Comparison of ENCODE assay signal across 14 cellular contexts in genomic region chrX:97119474-97120109, GRCh38.
"Had no signal": no experiment of that assay in that cellular context is flagged by ENCODE, and none has a peak within 500 bp of the region (broad histone marks: within the 10 kb centered on the region; RNA-seq: fewer than 3 reads in every experiment).

No MANE protein-coding gene starts in this region.

- H3K27me3 ChIP-seq: spleen had no signal

- H3K9me3 ChIP-seq: spleen had no signal

- H3K4me1 ChIP-seq: spleen had no signal

- H3K4me3 ChIP-seq: spleen had no signal

- H3K4me3 Mint-ChIP-seq: activated naive CD4-positive, alpha-beta T cell treated with anti-CD3 and anti-CD28 coated beads, Interleukin-2, amount 10 ng/mL, durations not matched to agents 7 days and 5 days; activated naive CD8-positive, alpha-beta T cell treated with anti-CD3 and anti-CD28 coated beads, Interleukin-2, amount 50 U/mL, for 24 hours; naive thymus-derived CD4-positive, alpha-beta T cell; T-helper 1 cell treated with Interleukin-12 subunit alpha and Interleukin-12 subunit beta and Interleukin-4 antibody, amounts not matched to agents 30 μg/mL and 1 μg/mL, for 36 hours had no signal

- H3K9me3 Mint-ChIP-seq: activated naive CD4-positive, alpha-beta T cell treated with anti-CD3 and anti-CD28 coated beads, Interleukin-2, amount 10 ng/mL, durations not matched to agents 7 days and 5 days; activated naive CD8-positive, alpha-beta T cell treated with anti-CD3 and anti-CD28 coated beads, Interleukin-2, amount 50 U/mL, for 24 hours; naive thymus-derived CD4-positive, alpha-beta T cell; T-helper 1 cell treated with Interleukin-12 subunit alpha and Interleukin-12 subunit beta and Interleukin-4 antibody, amounts not matched to agents 30 μg/mL and 1 μg/mL, for 36 hours had no signal

- H3K27me3 Mint-ChIP-seq: activated naive CD4-positive, alpha-beta T cell treated with anti-CD3 and anti-CD28 coated beads, Interleukin-2, amount 10 ng/mL, durations not matched to agents 7 days and 5 days; activated naive CD8-positive, alpha-beta T cell treated with anti-CD3 and anti-CD28 coated beads, Interleukin-2, amount 50 U/mL, for 24 hours; naive thymus-derived CD4-positive, alpha-beta T cell had no signal

- H3K4me1 Mint-ChIP-seq: activated naive CD4-positive, alpha-beta T cell treated with anti-CD3 and anti-CD28 coated beads, Interleukin-2, amount 10 ng/mL, durations not matched to agents 7 days and 5 days; activated naive CD8-positive, alpha-beta T cell treated with anti-CD3 and anti-CD28 coated beads, Interleukin-2, amount 50 U/mL, for 24 hours; naive thymus-derived CD4-positive, alpha-beta T cell had no signal

- H3K27ac Mint-ChIP-seq: activated naive CD4-positive, alpha-beta T cell treated with anti-CD3 and anti-CD28 coated beads, Interleukin-2, amount 10 ng/mL, durations not matched to agents 7 days and 5 days; activated naive CD8-positive, alpha-beta T cell treated with anti-CD3 and anti-CD28 coated beads, Interleukin-2, amount 50 U/mL, for 24 hours; naive thymus-derived CD4-positive, alpha-beta T cell; T-helper 1 cell treated with Interleukin-12 subunit alpha and Interleukin-12 subunit beta and Interleukin-4 antibody, amounts not matched to agents 30 μg/mL and 1 μg/mL, for 36 hours had no signal

- H3K27ac ChIP-seq: spleen had no signal

- DNase-seq: activated CD4-positive, alpha-beta T cell treated with anti-CD3 and anti-CD28 coated beads for 1 hour; activated CD8-positive, alpha-beta memory T cell treated with anti-CD3 and anti-CD28 coated beads for 24 hours; activated CD8-positive, alpha-beta memory T cell treated with anti-CD3 and anti-CD28 coated beads, Interleukin-2, amount 50 U/mL, for 48 hours; activated effector memory CD4-positive, alpha-beta T cell treated with Interleukin-2 at 50 U/mL for 16 hours; activated naive CD4-positive, alpha-beta T cell treated with anti-CD3 and anti-CD28 coated beads, Interleukin-2, amount 10 ng/mL, durations not matched to agents 7 days and 5 days; activated naive CD8-positive, alpha-beta T cell treated with anti-CD3 and anti-CD28 coated beads, Interleukin-2, amount 50 U/mL, for 24 hours; activated T-cell treated with anti-CD3 and anti-CD28 coated beads, Interleukin-2, amount 50 U/mL, for 48 hours; anterior cingulate cortex; cortex of kidney; mesendoderm; naive thymus-derived CD4-positive, alpha-beta T cell; spleen; stimulated activated naive CD4-positive, alpha-beta T cell had no signal
